ENCODE assay signal across 8 cellular contexts in genomic region chr7:116145245-116145852, GRCh38.
DNase-seq lines count a peak whose midpoint lies in the region; ATAC-seq and TF ChIP-seq lines count a peak whose summit lies in the region.

No MANE protein-coding gene starts in this region.

- no peak for TF ChIP-seq POLR2A in lower leg skin (IDR thresholded peaks at IDR 0.05)

- no peak overlapping the region for H3K4me3 ChIP-seq in lower leg skin (ENCODE audit: low read depth, poor library complexity, severe bottlenecking)
- no peak overlapping the region for H3K4me3 ChIP-seq in endodermal cell (ENCODE audit: low read length)
- H3K4me3 ChIP-seq in brain microvascular endothelial cell (ENCODE audit: low read depth, low read length) = no peak overlapping the region

- peaks cover 54% of the 10 kb centered on the region for H3K4me1 Mint-ChIP-seq in activated T-helper 2 cell treated with anti-CD3 and anti-CD28 coated beads, Interferon-gamma antibody, Interleukin-2, Interleukin-4, amounts not matched to agents 10 μg/mL and 5 μg/mL and 100 μg/mL, durations not matched to agents 14 hours and 24 hours and 36 hours (ENCODE audit: low read depth)
- no peaks in the 10 kb centered on the region for H3K4me1 Mint-ChIP-seq in endodermal cell

- peak overlapping the region; percentile 41 for H3K4me3 Mint-ChIP-seq in activated T-helper 2 cell treated with anti-CD3 and anti-CD28 coated beads, Interferon-gamma antibody, Interleukin-2, Interleukin-4, amounts not matched to agents 10 μg/mL and 5 μg/mL and 100 μg/mL, durations not matched to agents 14 hours and 24 hours and 36 hours (ENCODE audit: low read depth)
- no peak overlapping the region for H3K4me3 Mint-ChIP-seq in endodermal cell

- no peaks in the 10 kb centered on the region for H3K27me3 Mint-ChIP-seq in activated T-helper 2 cell treated with anti-CD3 and anti-CD28 coated beads, Interferon-gamma antibody, Interleukin-2, Interleukin-4, amounts not matched to agents 10 μg/mL and 5 μg/mL and 100 μg/mL, durations not matched to agents 14 hours and 24 hours and 36 hours (ENCODE audit: low read depth)
- no peaks in the 10 kb centered on the region for H3K27me3 Mint-ChIP-seq in endodermal cell (ENCODE audit: insufficient read depth)

- H3K9ac ChIP-seq in endodermal cell (ENCODE audit: extremely low read depth, low read length, poor library complexity, severe bottlenecking) = no peak overlapping the region

- in situ Hi-C loops in brain microvascular endothelial cell (cut with HindIII; ENCODE audit: low pct_ligation_motif_present, low sequenced_read_pairs) = no loop called here

- DNase-seq in activated T-helper 2 cell treated with anti-CD3 and anti-CD28 coated beads, Interferon-gamma antibody, Interleukin-2, Interleukin-4, amounts not matched to agents 10 μg/mL and 5 μg/mL and 100 μg/mL, durations not matched to agents 14 hours and 24 hours and 36 hours (ENCODE audit: low spot score) = peak; percentile 37
- DNase-seq in lower leg skin (ENCODE audit: low spot score in 2 of 2) (no peak), NCI-H187 (lab: John Stamatoyannopoulos, UW) (no peak), endodermal cell (no peak), brain microvascular endothelial cell (no peak)

- peak overlapping the region; percentile 79 for H3K27ac Mint-ChIP-seq in activated T-helper 2 cell treated with anti-CD3 and anti-CD28 coated beads, Interferon-gamma antibody, Interleukin-2, Interleukin-4, amounts not matched to agents 10 μg/mL and 5 μg/mL and 100 μg/mL, durations not matched to agents 14 hours and 24 hours and 36 hours
- H3K27ac Mint-ChIP-seq in endodermal cell = no peak overlapping the region

- peaks cover 11% of the 10 kb centered on the region for H3K9me3 Mint-ChIP-seq in activated T-helper 2 cell treated with anti-CD3 and anti-CD28 coated beads, Interferon-gamma antibody, Interleukin-2, Interleukin-4, amounts not matched to agents 10 μg/mL and 5 μg/mL and 100 μg/mL, durations not matched to agents 14 hours and 24 hours and 36 hours
- H3K9me3 Mint-ChIP-seq in endodermal cell = no peaks in the 10 kb centered on the region

- intact Hi-C loops in activated T-helper 2 cell treated with anti-CD3 and anti-CD28 coated beads, Interferon-gamma antibody, Interleukin-2, Interleukin-4, amounts not matched to agents 10 μg/mL and 5 μg/mL and 100 μg/mL, durations not matched to agents 14 hours and 24 hours and 36 hours (cut with micrococcal nuclease) = loop anchor here (1.0 to 10.0 kb wide), 3 partner anchors 66 to 659 kb away; no protein-coding TSS in a partner anchor
- intact Hi-C loops in lower leg skin (cut with DNase I; ENCODE audit: low total_unique reads) = no loop called here

- H3K36me3 Mint-ChIP-seq in activated T-helper 2 cell treated with anti-CD3 and anti-CD28 coated beads, Interferon-gamma antibody, Interleukin-2, Interleukin-4, amounts not matched to agents 10 μg/mL and 5 μg/mL and 100 μg/mL, durations not matched to agents 14 hours and 24 hours and 36 hours (ENCODE audit: low read depth) = peaks cover 12% of the 10 kb centered on the region
- no peaks in the 10 kb centered on the region for H3K36me3 Mint-ChIP-seq in endodermal cell (ENCODE audit: low read depth)

- TF ChIP-seq CTCF in lower leg skin (IDR thresholded peaks at IDR 0.05) (no peak), endodermal cell (conservative IDR thresholded peaks at IDR 0.05) (no peak), brain microvascular endothelial cell (IDR thresholded peaks at IDR 0.05; ENCODE audit: low read depth, low read length, missing control alignments) (no peak)

- no peaks in the 10 kb centered on the region for H3K27me3 ChIP-seq in endodermal cell (ENCODE audit: control insufficient read depth, insufficient read depth, low read length, poor library complexity, severe bottlenecking)
- H3K27me3 ChIP-seq in brain microvascular endothelial cell (replicated peaks) = no peaks in the 10 kb centered on the region

- peak; percentile 79 for ATAC-seq in GM18517 (IDR thresholded peaks at IDR 0.05; ENCODE audit: unreplicated experiment)
- ATAC-seq in GM21447 (IDR thresholded peaks at IDR 0.05; ENCODE audit: unreplicated experiment) = peak; percentile 79
- peak; percentile 88 for ATAC-seq in HG03175 (IDR thresholded peaks at IDR 0.05; ENCODE audit: unreplicated experiment)

- H3K4me1 ChIP-seq in endodermal cell (ENCODE audit: control insufficient read depth, insufficient read depth, low read length) = no peaks in the 10 kb centered on the region

- H3K9me3 ChIP-seq in endodermal cell (ENCODE audit: control insufficient read depth, low read length) = no peaks in the 10 kb centered on the region

- H3K27ac ChIP-seq in endodermal cell (ENCODE audit: low read depth, low read length) (no peak overlapping the region), brain microvascular endothelial cell (no peak overlapping the region)

- WGBS in lower leg skin, 2 donors = 45 to 62% methylated on average over 2 of the region's 2 CpGs
- WGBS in endodermal cell (ENCODE audit: insufficient coverage in 1 of 2, insufficient read length in 1 of 2), 2 experiments = 63 to 74% methylated on average over 2 of the region's 2 CpGs

- no peaks in the 10 kb centered on the region for H3K36me3 ChIP-seq in endodermal cell (ENCODE audit: control insufficient read depth, insufficient read depth, low read length)
- H3K36me3 ChIP-seq in brain microvascular endothelial cell (replicated peaks) = no peaks in the 10 kb centered on the region
